ENCODE assay signal across 1 cellular context in genomic region chr2:190119948-190120347, GRCh38.
TF ChIP-seq lines count a peak whose summit lies in the region.

No MANE protein-coding gene starts in this region.

TF ChIP-seq in K562, 482 proteins besides CTCF, POLR2A, EP300 and RAD21 (continued from another document):
- TF ChIP-seq MYNN (IDR thresholded peaks at IDR 0.05) (no peak), MYNN (CRISPR knock-in tag; IDR thresholded peaks at IDR 0.05) (no peak)
